ENCODE assay signal across 17 cellular contexts in the genomic region with DNA sequence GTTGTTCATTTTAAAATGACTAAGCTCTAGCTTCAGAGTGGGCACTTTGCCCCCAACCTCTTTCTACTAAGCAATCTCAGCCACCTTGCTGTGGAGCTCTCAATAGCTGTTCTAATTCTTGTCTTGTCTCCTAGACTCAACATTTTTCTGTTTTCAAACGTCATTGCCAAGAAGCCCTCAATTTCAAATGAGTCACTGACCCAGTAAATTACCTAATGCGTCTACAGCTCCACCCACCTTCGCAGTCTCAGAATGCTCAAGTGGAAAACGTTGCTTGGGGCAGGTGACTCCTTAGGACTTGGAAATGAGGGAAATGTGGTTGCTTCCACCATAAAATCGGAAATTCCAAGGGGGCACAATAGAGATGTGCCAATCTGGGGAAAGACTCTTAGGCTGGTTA. TPM values are rescaled to one million over a fixed set of nuclear protein-coding genes. Genes with fewer than 3 reads are reported as not detected.
DNase-seq lines count a peak whose midpoint lies in the region; ATAC-seq, FAIRE-seq and TF ChIP-seq lines count a peak whose summit lies in the region.
"Had no signal": no experiment of that assay in that cellular context is flagged by ENCODE, and none has a peak within 500 bp of the region (broad histone marks: within the 10 kb centered on the region; RNA-seq: fewer than 3 reads in every experiment).

No MANE protein-coding gene starts in this region.

- H3K27me3 ChIP-seq in astrocyte (ENCODE audit: insufficient read depth, low read length) (peaks cover 8% of the 10 kb centered on the region), left lung (no peaks in the 10 kb centered on the region), suprapubic skin (no peaks in the 10 kb centered on the region)
- H3K27me3 ChIP-seq: colonic mucosa had no signal

- no peaks in the 10 kb centered on the region for H3K79me2 ChIP-seq in astrocyte (ENCODE audit: insufficient read depth, low read length)

- no peaks in the 10 kb centered on the region for H3K9me3 ChIP-seq in A549
- H3K9me3 ChIP-seq in astrocyte (ENCODE audit: insufficient read depth, low read depth, low read length) = no peaks in the 10 kb centered on the region
- H3K9me3 ChIP-seq in left lung = no peaks in the 10 kb centered on the region
- H3K9me3 ChIP-seq in suprapubic skin = no peaks in the 10 kb centered on the region
- H3K9me3 ChIP-seq: colonic mucosa, heart right ventricle had no signal

- no peak for TF ChIP-seq RAD21 in A549 (conservative IDR thresholded peaks at IDR 0.05 in 1 of 2, IDR thresholded peaks at IDR 0.05 in 1 of 2)

- H3K4me2 ChIP-seq in A549 = 0 out of 3 replicates have a peak overlapping the region, but pooled peaks have one; percentile 8
- no peak overlapping the region for H3K4me2 ChIP-seq in astrocyte (ENCODE audit: low read length)
- H3K4me2 ChIP-seq: KMS-11 had no signal

- no peak overlapping the region for H3K9ac ChIP-seq in astrocyte (ENCODE audit: low read length)
- H3K9ac ChIP-seq: KMS-11 had no signal

- POLR2A ChIA-PET in A549 (lab: Yijun Ruan, JAX) = no interaction called here

- no peak for TF ChIP-seq CTCF in A549 (IDR thresholded peaks at IDR 0.05)
- no peak for TF ChIP-seq CTCF in astrocyte (IDR thresholded peaks at IDR 0.05; ENCODE audit: insufficient read depth, low read depth, low read length)
- no peak for TF ChIP-seq CTCF in left lung (IDR thresholded peaks at IDR 0.05)
- no peak for TF ChIP-seq CTCF in suprapubic skin (IDR thresholded peaks at IDR 0.05)

- DNase-seq in A549 (ENCODE audit: low read depth in 1 of 2, low spot score in 1 of 2) (peak in 1 of 2 experiments; percentile 30), HK-2 (ENCODE audit: unreplicated experiment) (peak; percentile 17), astrocyte (ENCODE audit: low read depth) (peak; percentile 78), left lung (peak in 1 of 2 donors; percentile 40), suprapubic skin (ENCODE audit: low spot score in 2 of 2) (no peak), hepatic stellate cell (ENCODE audit: low spot score) (no peak), NCI-H82 treated with DMSO at 0.1 percent for 48 hours (lab: John Stamatoyannopoulos, UW; ENCODE audit: unreplicated experiment) (no peak)
- DNase-seq: colonic mucosa, H9, heart right ventricle, NCI-H524, retina had no signal

- no peaks in the 10 kb centered on the region for H3K9me3 Mint-ChIP-seq in astrocyte (ENCODE audit: unreplicated experiment)
- H3K9me3 Mint-ChIP-seq: activated naive CD4-positive, alpha-beta T cell treated with anti-CD3 and anti-CD28 coated beads, Interleukin-2, amount 50 U/mL, for 72 hours; CD14-positive monocyte; H9; type B pancreatic cell had no signal

- H3K4me1 ChIP-seq in A549 (no peaks in the 10 kb centered on the region), astrocyte (ENCODE audit: insufficient read depth, low read length) (no peaks in the 10 kb centered on the region), left lung (no peaks in the 10 kb centered on the region), suprapubic skin (peaks cover 8% of the 10 kb centered on the region)
- H3K4me1 ChIP-seq: colonic mucosa, heart right ventricle had no signal

- H3K27ac ChIP-seq in A549 (no peak overlapping the region), astrocyte (ENCODE audit: low read depth, low read length) (no peak overlapping the region), left lung (peak overlapping the region in 1 of 2 donors; percentile 41), suprapubic skin (no peak overlapping the region)
- H3K27ac ChIP-seq: colonic mucosa, heart right ventricle, KMS-11 had no signal

- H3K4me3 Mint-ChIP-seq in astrocyte (ENCODE audit: unreplicated experiment) = no peak overlapping the region
- H3K4me3 Mint-ChIP-seq: CD14-positive monocyte, H9, type B pancreatic cell had no signal

- no peak for TF ChIP-seq EP300 in A549 (IDR thresholded peaks at IDR 0.05)
- TF ChIP-seq EP300 in suprapubic skin (IDR thresholded peaks at IDR 0.05) = no peak

- peak; percentile 34 to 59; a peak in 3 of 6 replicates for ATAC-seq in A549
- ATAC-seq in left lung = peak; percentile 94
- ATAC-seq in HG02623 (IDR thresholded peaks at IDR 0.05; ENCODE audit: unreplicated experiment) = no peak
- ATAC-seq: heart right ventricle had no signal

- H3K27me3 Mint-ChIP-seq in astrocyte (ENCODE audit: low read depth, unreplicated experiment) = peaks cover 15% of the 10 kb centered on the region

- H4K20me1 ChIP-seq in astrocyte (ENCODE audit: insufficient read depth, low read length) = no peaks in the 10 kb centered on the region

- no peaks in the 10 kb centered on the region for H3K4me1 Mint-ChIP-seq in astrocyte (ENCODE audit: low read depth, unreplicated experiment)
- H3K4me1 Mint-ChIP-seq: CD14-positive monocyte had no signal

- H3K4me3 ChIP-seq in A549 (no peak overlapping the region), astrocyte (ENCODE audit: insufficient read depth, low read depth, low read length) (no peak overlapping the region), left lung (no peak overlapping the region), suprapubic skin (no peak overlapping the region)
- H3K4me3 ChIP-seq: colonic mucosa, heart right ventricle had no signal

- H3K36me3 ChIP-seq in astrocyte (ENCODE audit: insufficient read depth, low read length) (no peaks in the 10 kb centered on the region), left lung (no peaks in the 10 kb centered on the region), suprapubic skin (no peaks in the 10 kb centered on the region)
- H3K36me3 ChIP-seq: colonic mucosa, heart right ventricle had no signal

- no peaks in the 10 kb centered on the region for H3K36me3 Mint-ChIP-seq in astrocyte (ENCODE audit: low read depth, unreplicated experiment)
- H3K36me3 Mint-ChIP-seq: activated naive CD4-positive, alpha-beta T cell treated with anti-CD3 and anti-CD28 coated beads, Interleukin-2, amount 50 U/mL, for 72 hours; CD14-positive monocyte; type B pancreatic cell had no signal

- FAIRE-seq in A549 (lab: Jason Lieb, UNC) (no peak), astrocyte (lab: Jason Lieb, UNC) (no peak)

- TF ChIP-seq POLR2A in A549 (IDR thresholded peaks at IDR 0.05; ENCODE audit: low read length) (no peak), suprapubic skin (IDR thresholded peaks at IDR 0.05) (no peak)

- no peak overlapping the region for H2AFZ ChIP-seq in astrocyte (ENCODE audit: low read depth, low read length)

- 30% methylated on average over 5 of the region's 5 CpGs for WGBS in A549 (ENCODE audit: missing lambda C conversion rate)
- WGBS in suprapubic skin = 36% methylated on average over 5 of the region's 5 CpGs

- intact Hi-C loops in left lung (cut with DNase I) = no loop called here

- CTCF ChIA-PET in A549 (lab: Yijun Ruan, JAX) = interaction anchor here (0.5 kb wide), 1 partner anchor 1355 kb away, joined by 3 read pairs; no protein-coding TSS in a partner anchor

- no peak overlapping the region for H3K27ac Mint-ChIP-seq in astrocyte (ENCODE audit: unreplicated experiment)
- H3K27ac Mint-ChIP-seq: activated naive CD4-positive, alpha-beta T cell treated with anti-CD3 and anti-CD28 coated beads, Interleukin-2, amount 50 U/mL, for 72 hours; CD14-positive monocyte; type B pancreatic cell had no signal

TF ChIP-seq in A549, 52 proteins besides CTCF, POLR2A, EP300 and RAD21:
- TF ChIP-seq EHF (CRISPR knock-in tag; IDR thresholded peaks at IDR 0.05) = no peak

RNA-seq across cellular contexts. Expression of a gene that starts 59.0 kb away (rescaled TPM):
- 9.9 and 16.9 TPM in 2 replicates for polyA plus RNA-seq in A549 (2011; rRNA removed)
- polyA plus RNA-seq in A549 (2012; cell fraction: cytosol; rRNA removed) = 6.7 and 8.1 TPM in 2 replicates
- 1.8 and 2.9 TPM in 2 replicates for polyA plus RNA-seq in A549 (2012; cell fraction: nucleus; rRNA removed)
- polyA plus RNA-seq in A549 (2017; fragmentation: RNase III; extraction: RNeasy Plus Mini Kit Qiagen cat#74134 plus additional on column Dnase treatment) = 13.6 to 16.4 TPM (median 14.8 TPM) in 3 replicates
- 1.8 and 2.0 TPM in 2 replicates for polyA minus RNA-seq in A549 (2011; rRNA and poly(A)+ RNA removed)
- total RNA-seq in astrocyte = 10.2 and 10.3 TPM in 2 replicates
- total RNA-seq in left lung = 1 to 10 TPM; 9.3 to 9.8 TPM
- total RNA-seq in suprapubic skin = 10 to 100 TPM in 3 of 4 donors, 1 to 10 TPM in 1; 9.9 to 21.2 (median 18.8) TPM

Comparison
In these comparisons a context has a peak if more than half of its experiments do, and no peak if none do; other contexts are left out.
1. DNase-seq: peak in HK-2 (single experiment) and astrocyte (single experiment); none in suprapubic skin (0 of 2), hepatic stellate cell (single experiment) and NCI-H82 treated with DMSO at 0.1 percent for 48 hours (single experiment).